ENCODE assay signal across 16 cellular contexts in genomic region chr16:69917311-69917710, GRCh38. TPM values are rescaled to one million over a fixed set of nuclear protein-coding genes. Genes with fewer than 3 reads are reported as not detected.
A peak's percentile ranks its signal among the peaks of the same experiment; 100 is the strongest.
DNase-seq lines count a peak whose midpoint lies in the region; ATAC-seq and TF ChIP-seq lines count a peak whose summit lies in the region.
"Had no signal": no experiment of that assay in that cellular context is flagged by ENCODE, and none has a peak within 500 bp of the region (broad histone marks: within the 10 kb centered on the region; RNA-seq: fewer than 3 reads in every experiment).

No MANE protein-coding gene starts in this region.

- peaks cover 6% of the 10 kb centered on the region for H3K36me3 Mint-ChIP-seq in nephron (ENCODE audit: low read depth)
- peaks cover 8% of the 10 kb centered on the region for H3K36me3 Mint-ChIP-seq in activated naive CD4-positive, alpha-beta T cell treated with anti-CD3 and anti-CD28 coated beads for 36 hours (ENCODE audit: low read depth)

- H3K4me3 Mint-ChIP-seq in nephron = no peak overlapping the region
- no peak overlapping the region for H3K4me3 Mint-ChIP-seq in activated naive CD4-positive, alpha-beta T cell treated with anti-CD3 and anti-CD28 coated beads for 36 hours
- H3K4me3 Mint-ChIP-seq: activated CD8-positive, alpha-beta memory T cell treated with anti-CD3 and anti-CD28 coated beads, Interleukin-2, amount 10 ng/mL, durations not matched to agents 7 days and 5 days; CD8-positive, alpha-beta memory T cell had no signal

- H3K4me2 ChIP-seq in PC-3 (ENCODE audit: low read length) = peak overlapping the region; percentile 87

- H3K27me3 ChIP-seq in PC-3 (ENCODE audit: low read length) (no peaks in the 10 kb centered on the region), tibial artery (no peaks in the 10 kb centered on the region)
- H3K27me3 ChIP-seq: heart right ventricle had no signal

- BruUV-seq in PC-3 (replicated peaks; lab: Mats Ljungman, UMichigan) = no TSS peak

- DNase-seq in PC-3 = no peak
- DNase-seq in tibial artery = no peak
- DNase-seq in activated naive CD4-positive, alpha-beta T cell treated with anti-CD3 and anti-CD28 coated beads for 36 hours = no peak
- DNase-seq in NCI-H1092 (lab: John Stamatoyannopoulos, UW) = no peak
- no peak for DNase-seq in NCI-H1105 treated with DMSO at 0.1 percent for 48 hours (lab: John Stamatoyannopoulos, UW)
- DNase-seq: activated CD8-positive, alpha-beta memory T cell treated with anti-CD3 and anti-CD28 coated beads, Interleukin-2, amount 10 ng/mL, durations not matched to agents 7 days and 5 days; CD8-positive, alpha-beta memory T cell; effector CD4-positive, alpha-beta T cell; GDM1; NCI-H1417; NCI-H526 had no signal

- H3K4me1 Mint-ChIP-seq in nephron = peaks cover 24% of the 10 kb centered on the region
- no peaks in the 10 kb centered on the region for H3K4me1 Mint-ChIP-seq in activated naive CD4-positive, alpha-beta T cell treated with anti-CD3 and anti-CD28 coated beads for 36 hours (ENCODE audit: low read depth)
- H3K4me1 Mint-ChIP-seq: activated CD8-positive, alpha-beta memory T cell treated with anti-CD3 and anti-CD28 coated beads, Interleukin-2, amount 10 ng/mL, durations not matched to agents 7 days and 5 days had no signal

- peak overlapping the region; percentile 76; the same call in 1 of the 2 replicates for H2AFZ ChIP-seq in PC-3 (ENCODE audit: low read length)

- H3K27me3 Mint-ChIP-seq in nephron (ENCODE audit: low read depth) = no peaks in the 10 kb centered on the region
- no peaks in the 10 kb centered on the region for H3K27me3 Mint-ChIP-seq in activated naive CD4-positive, alpha-beta T cell treated with anti-CD3 and anti-CD28 coated beads for 36 hours (ENCODE audit: low read depth)
- H3K27me3 Mint-ChIP-seq: activated CD8-positive, alpha-beta memory T cell treated with anti-CD3 and anti-CD28 coated beads, Interleukin-2, amount 10 ng/mL, durations not matched to agents 7 days and 5 days; CD8-positive, alpha-beta memory T cell had no signal

- H3K4me1 ChIP-seq in PC-3 (ENCODE audit: insufficient read depth, low read length) (peaks cover 16% of the 10 kb centered on the region), tibial artery (peaks cover 0 to 67% (median 46%) of the 10 kb centered on the region in 4 donors)

- no peaks in the 10 kb centered on the region for H3K36me3 ChIP-seq in PC-3 (ENCODE audit: low read depth, low read length)
- H3K36me3 ChIP-seq in tibial artery = no peaks in the 10 kb centered on the region

- no peaks in the 10 kb centered on the region for H3K9me3 ChIP-seq in PC-3 (ENCODE audit: low read length)
- no peaks in the 10 kb centered on the region for H3K9me3 ChIP-seq in tibial artery
- H3K9me3 ChIP-seq: heart right ventricle, psoas muscle had no signal

- H3K79me2 ChIP-seq in PC-3 (ENCODE audit: low read length) = no peaks in the 10 kb centered on the region

- CTCF ChIA-PET in PC-3 (lab: Charles Lee) = no interaction called here
- CTCF ChIA-PET in activated naive CD4-positive, alpha-beta T cell treated with anti-CD3 and anti-CD28 coated beads for 36 hours (lab: Charles Lee) = interaction anchor here (1.6 to 1.8 kb wide), 2 partner anchors 11 to 13 kb away, joined by 5 to 6 read pairs; no protein-coding TSS in a partner anchor

- intact Hi-C loops in PC-3 (cut with micrococcal nuclease) = no loop called here
- intact Hi-C loops in tibial artery (cut with DNase I; ENCODE audit: low total_unique reads) = loop anchor here (5.0 kb wide), 1 partner anchor 55 kb away; no protein-coding TSS in a partner anchor
- intact Hi-C loops in activated naive CD4-positive, alpha-beta T cell treated with anti-CD3 and anti-CD28 coated beads for 36 hours (cut with micrococcal nuclease) = no loop called here

- peak overlapping the region; percentile 14 to 54 (median 50) for H3K27ac Mint-ChIP-seq in nephron
- no peak overlapping the region for H3K27ac Mint-ChIP-seq in activated naive CD4-positive, alpha-beta T cell treated with anti-CD3 and anti-CD28 coated beads for 36 hours
- H3K27ac Mint-ChIP-seq: activated CD8-positive, alpha-beta memory T cell treated with anti-CD3 and anti-CD28 coated beads, Interleukin-2, amount 10 ng/mL, durations not matched to agents 7 days and 5 days had no signal

- H3K4me3 ChIP-seq in PC-3 (ENCODE audit: low read length) (no peak overlapping the region), tibial artery (peak overlapping the region; percentile 17 to 27)
- H3K4me3 ChIP-seq: heart right ventricle, psoas muscle had no signal

- ATAC-seq in PC-3 = no peak
- ATAC-seq in GM21381 (IDR thresholded peaks at IDR 0.05; ENCODE audit: unreplicated experiment) = no peak
- ATAC-seq: activated CD8-positive, alpha-beta memory T cell treated with anti-CD3 and anti-CD28 coated beads, Interleukin-2, amount 10 ng/mL, durations not matched to agents 7 days and 5 days had no signal

- no peak overlapping the region for H3K9ac ChIP-seq in PC-3 (ENCODE audit: low read length)

- 0 out of 2 replicates have a peak overlapping the region, but pooled peaks have one; percentile 10 for H3K27ac ChIP-seq in PC-3 (ENCODE audit: low read length)
- peak overlapping the region; percentile 34 for H3K27ac ChIP-seq in cingulate gyrus (ENCODE audit: low read depth, low read length)
- H3K27ac ChIP-seq in tibial artery = peak overlapping the region; percentile 96 to 97

- POLR2A ChIA-PET in PC-3 (lab: Charles Lee; ENCODE audit: unreplicated experiment) = interaction anchor here (0.7 kb wide), 1 partner anchor 10 kb away, joined by 4 read pairs; no protein-coding TSS in a partner anchor

- H3K9me2 ChIP-seq in PC-3 (replicated peaks; ENCODE audit: low read length) = no peaks in the 10 kb centered on the region

- H3F3A ChIP-seq in PC-3 (ENCODE audit: low read length, unreplicated experiment) = no peaks in the 10 kb centered on the region

- no peaks in the 10 kb centered on the region for H3K9me3 Mint-ChIP-seq in nephron
- no peaks in the 10 kb centered on the region for H3K9me3 Mint-ChIP-seq in activated naive CD4-positive, alpha-beta T cell treated with anti-CD3 and anti-CD28 coated beads for 36 hours
- H3K9me3 Mint-ChIP-seq: CD8-positive, alpha-beta memory T cell had no signal

- TF ChIP-seq CTCF in PC-3 (conservative IDR thresholded peaks at IDR 0.05; ENCODE audit: low read depth, low read length) = no peak
- no peak for TF ChIP-seq CTCF in nephron (IDR thresholded peaks at IDR 0.05; ENCODE audit: unreplicated experiment in 3 of 3)
- TF ChIP-seq CTCF in tibial artery (IDR thresholded peaks at IDR 0.05) = no peak

- no peaks in the 10 kb centered on the region for H4K20me1 ChIP-seq in PC-3 (ENCODE audit: low read length)

RNA-seq across cellular contexts. Expression of gene CLEC18A, which starts 33.8 kb away (rescaled TPM):
- 0.22 TPM in 1 of 2 replicates, not detected in the other for total RNA-seq in PC-3 (2014; rRNA removed)
- total RNA-seq in activated naive CD4-positive, alpha-beta T cell treated with anti-CD3 and anti-CD28 coated beads for 36 hours = under 1 TPM; 0.17 to 0.19 TPM

Comparison
In these comparisons a context has a peak if more than half of its experiments do, and no peak if none do; other contexts are left out.
1. H3K27ac ChIP-seq: peak in every context shown above with its lines; median percentile 96 in tibial artery; 34 in cingulate gyrus; 10 in PC-3.